8 cellular contexts compared by ENCODE assay signal in the genomic region with DNA sequence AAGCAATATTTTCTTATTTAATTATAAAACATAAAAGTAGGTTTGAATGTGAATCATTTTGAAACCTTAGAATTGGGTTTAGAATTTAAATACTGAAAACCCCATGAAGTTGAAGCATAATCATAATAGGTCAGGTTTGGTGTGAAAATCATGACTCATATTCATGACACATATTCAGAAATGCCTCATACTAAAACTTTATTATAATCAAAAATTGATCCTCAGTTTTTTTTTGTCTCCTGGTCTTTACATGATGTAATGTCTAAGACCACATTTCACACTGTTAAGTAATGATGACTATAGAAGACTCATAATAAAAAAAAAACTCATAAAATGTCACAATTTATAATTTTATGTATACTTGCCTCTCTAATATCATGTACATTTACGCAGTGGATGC.
DNase-seq lines count a peak whose midpoint lies in the region; ATAC-seq, FAIRE-seq and TF ChIP-seq lines count a peak whose summit lies in the region.

No MANE protein-coding gene starts in this region.

- no peaks in the 10 kb centered on the region for H3K27me3 ChIP-seq in foreskin keratinocyte
- no peaks in the 10 kb centered on the region for H3K27me3 ChIP-seq in gastrocnemius medialis
- H3K27me3 ChIP-seq in small intestine (ENCODE audit: control insufficient read depth in 2 of 2, insufficient read depth in 2 of 2, low read length in 2 of 2) = no peaks in the 10 kb centered on the region

- H3K4me1 ChIP-seq in foreskin keratinocyte (no peaks in the 10 kb centered on the region), gastrocnemius medialis (peaks cover 21 to 22% of the 10 kb centered on the region in 2 donors), small intestine (ENCODE audit: control insufficient read depth in 2 of 2, insufficient read depth in 1 of 2, low read depth in 1 of 2, low read length in 1 of 2) (peaks cover 2 to 14% of the 10 kb centered on the region in 2 donors)

- no peaks in the 10 kb centered on the region for H3K9me3 ChIP-seq in gastrocnemius medialis
- no peaks in the 10 kb centered on the region for H3K9me3 ChIP-seq in small intestine (ENCODE audit: control insufficient read depth, low read depth)

- intact Hi-C loops in gastrocnemius medialis (cut with DNase I; ENCODE audit: low total_unique reads) = loop anchor here (10.0 kb wide), 2 partner anchors 328 to 388 kb away; no protein-coding TSS in a partner anchor

- TF ChIP-seq CTCF in foreskin keratinocyte (conservative IDR thresholded peaks at IDR 0.05) (no peak), gastrocnemius medialis (IDR thresholded peaks at IDR 0.05 in 4 of 5, conservative IDR thresholded peaks at IDR 0.05 in 1 of 5) (no peak)

- in situ Hi-C loops in gastrocnemius medialis (cut with MboI; ENCODE audit: low sequenced_read_pairs in 4 of 4) = no loop called here

- H3K4me3 ChIP-seq in gastrocnemius medialis (no peak overlapping the region), small intestine (ENCODE audit: low read depth in 1 of 2, low read length in 2 of 2) (no peak overlapping the region)

- no peaks in the 10 kb centered on the region for H3K36me3 ChIP-seq in gastrocnemius medialis
- no peaks in the 10 kb centered on the region for H3K36me3 ChIP-seq in small intestine (ENCODE audit: control insufficient read depth in 2 of 2, insufficient read depth in 2 of 2, low read length in 2 of 2)

- DNase-seq in foreskin keratinocyte (no peak), gastrocnemius medialis (no peak), NCI-H1417 (lab: John Stamatoyannopoulos, UW) (no peak), NCI-H187 (lab: John Stamatoyannopoulos, UW) (no peak), small intestine (no peak)

- 91 to 96% (median 91%) methylated on average over 1 of the region's 1 CpG for WGBS in small intestine, 3 donors

- TF ChIP-seq POLR2A in gastrocnemius medialis (IDR thresholded peaks at IDR 0.05) = no peak

- no peak for FAIRE-seq in small intestine (lab: Jason Lieb, UNC)

- ATAC-seq in GM18508 (IDR thresholded peaks at IDR 0.05; ENCODE audit: insufficient read depth, unreplicated experiment) (peak; percentile 46), GM21723 (IDR thresholded peaks at IDR 0.05; ENCODE audit: unreplicated experiment) (peak; percentile 52), HG03565 (IDR thresholded peaks at IDR 0.05; ENCODE audit: unreplicated experiment) (peak; percentile 51), foreskin keratinocyte (peak; percentile 56), gastrocnemius medialis (no peak)

- H3K27ac ChIP-seq in foreskin keratinocyte (no peak overlapping the region), gastrocnemius medialis (no peak overlapping the region), small intestine (ENCODE audit: low read depth in 1 of 2, low read length in 1 of 2) (no peak overlapping the region)

Comparison
In these comparisons a context has a peak if more than half of its experiments do, and no peak if none do; other contexts are left out.
1. ATAC-seq: peak in GM18508 (single experiment), GM21723 (single experiment), HG03565 (single experiment) and foreskin keratinocyte (single experiment); none in gastrocnemius medialis (0 of 2).